Comparison of ENCODE assay signal across 14 cellular contexts in the genomic region with DNA sequence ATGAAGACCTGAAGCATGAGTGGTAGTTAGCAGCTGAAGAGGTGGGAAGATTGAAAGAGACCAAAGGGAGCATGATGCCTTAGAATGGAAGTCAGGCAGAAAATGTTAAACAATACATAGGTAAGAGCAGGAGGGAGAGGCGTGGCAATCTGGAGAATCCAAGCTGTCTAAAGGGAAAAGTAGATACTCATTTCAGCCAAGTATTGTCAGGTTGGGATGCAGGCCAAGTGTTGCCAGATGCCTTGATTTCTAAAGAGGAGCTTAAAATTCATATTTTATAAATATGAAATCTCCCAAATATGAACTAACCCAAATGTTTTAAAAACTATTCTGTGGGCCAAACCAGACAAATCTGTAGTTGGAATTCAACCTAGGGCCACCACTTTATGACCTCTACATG. TPM values are rescaled to one million over a fixed set of nuclear protein-coding genes. Genes with fewer than 3 reads are reported as not detected.
DNase-seq lines count a peak whose midpoint lies in the region; ATAC-seq and TF ChIP-seq lines count a peak whose summit lies in the region.
"Had no signal": no experiment of that assay in that cellular context is flagged by ENCODE, and none has a peak within 500 bp of the region (broad histone marks: within the 10 kb centered on the region; RNA-seq: fewer than 3 reads in every experiment).

No MANE protein-coding gene starts in this region.

- H3K4me3 Mint-ChIP-seq in MCF 10A (ENCODE audit: unreplicated experiment): no peak overlapping the region
- H3K4me3 Mint-ChIP-seq in activated naive CD8-positive, alpha-beta T cell treated with anti-CD3 and anti-CD28 coated beads for 36 hours: no peak overlapping the region
- H3K4me3 Mint-ChIP-seq: nephron progenitor cell had no signal

- no peaks in the 10 kb centered on the region for H3K9me3 Mint-ChIP-seq in MCF 10A (ENCODE audit: unreplicated experiment)
- no peaks in the 10 kb centered on the region for H3K9me3 Mint-ChIP-seq in activated naive CD8-positive, alpha-beta T cell treated with anti-CD3 and anti-CD28 coated beads for 36 hours
- H3K9me3 Mint-ChIP-seq: nephron progenitor cell had no signal

- H3K4me1 ChIP-seq in breast epithelium: peaks cover 0 to 13% of the 10 kb centered on the region in 2 donors
- H3K4me1 ChIP-seq in skeletal muscle tissue (ENCODE audit: control insufficient read depth in 3 of 3, insufficient read depth in 3 of 3, low read length in 3 of 3): peaks cover 41 to 54% (median 51%) of the 10 kb centered on the region in 3 donors

- no peak overlapping the region for H3K27ac Mint-ChIP-seq in MCF 10A (ENCODE audit: low read depth, unreplicated experiment)
- peak overlapping the region; percentile 34 for H3K27ac Mint-ChIP-seq in activated naive CD8-positive, alpha-beta T cell treated with anti-CD3 and anti-CD28 coated beads for 36 hours
- H3K27ac Mint-ChIP-seq: nephron progenitor cell had no signal

- ATAC-seq in HG02970 (IDR thresholded peaks at IDR 0.05; ENCODE audit: low FRiP score, unreplicated experiment): no peak
- ATAC-seq: gastroesophageal sphincter had no signal

- H3K36me3 ChIP-seq in breast epithelium (no peaks in the 10 kb centered on the region), skeletal muscle tissue (ENCODE audit: control insufficient read depth in 3 of 3, insufficient read depth in 3 of 3, low read length in 3 of 3) (no peaks in the 10 kb centered on the region)
- H3K36me3 ChIP-seq: adrenal gland, gastroesophageal sphincter had no signal

- peak; percentile 38 for DNase-seq in MCF 10A (ENCODE audit: unreplicated experiment)
- DNase-seq in breast epithelium (ENCODE audit: low spot score in 2 of 2): no peak
- DNase-seq in NCI-H187 treated with DMSO at 0.1 percent for 48 hours (lab: John Stamatoyannopoulos, UW): peak; percentile 93
- DNase-seq in activated naive CD8-positive, alpha-beta T cell treated with anti-CD3 and anti-CD28 coated beads for 36 hours: no peak
- DNase-seq in GM20000 (ENCODE audit: low spot score): no peak
- DNase-seq in globus pallidus (ENCODE audit: low spot score): no peak
- DNase-seq: DND-41, KG1, NCI-H1105 treated with DMSO at 0.1 percent for 48 hours, nephron progenitor cell had no signal

- H3K9me3 ChIP-seq in breast epithelium (no peaks in the 10 kb centered on the region), skeletal muscle tissue (ENCODE audit: control insufficient read depth in 3 of 3, low read length in 3 of 3) (no peaks in the 10 kb centered on the region)
- H3K9me3 ChIP-seq: adrenal gland, gastroesophageal sphincter had no signal

- H3K4me3 ChIP-seq in breast epithelium (no peak overlapping the region), skeletal muscle tissue (ENCODE audit: low read length in 3 of 3) (no peak overlapping the region)
- H3K4me3 ChIP-seq: adrenal gland, gastroesophageal sphincter had no signal

- H3K4me1 Mint-ChIP-seq in MCF 10A (ENCODE audit: insufficient read depth, unreplicated experiment): peaks cover 51% of the 10 kb centered on the region
- peaks cover 62% of the 10 kb centered on the region for H3K4me1 Mint-ChIP-seq in activated naive CD8-positive, alpha-beta T cell treated with anti-CD3 and anti-CD28 coated beads for 36 hours

- CTCF ChIA-PET in MCF 10A (lab: Yijun Ruan, JAX): interaction anchor here (0.5 to 5.2 kb wide), 5 partner anchors 22 to 869 kb away, joined by 3 to 24 read pairs (median 4); no protein-coding TSS in a partner anchor

- no peak for TF ChIP-seq POLR2A in breast epithelium (IDR thresholded peaks at IDR 0.05)

- POLR2A ChIA-PET in MCF 10A (lab: Yijun Ruan, JAX): interaction anchor here (0.6 to 5.3 kb wide), 6 partner anchors 12 to 368 kb away, joined by 3 to 43 read pairs (median 5); a partner anchor contains a TSS

- H3K36me3 Mint-ChIP-seq in MCF 10A (ENCODE audit: insufficient read depth, unreplicated experiment): no peaks in the 10 kb centered on the region
- peaks cover 22% of the 10 kb centered on the region for H3K36me3 Mint-ChIP-seq in activated naive CD8-positive, alpha-beta T cell treated with anti-CD3 and anti-CD28 coated beads for 36 hours

- no peaks in the 10 kb centered on the region for H3K27me3 Mint-ChIP-seq in MCF 10A (ENCODE audit: insufficient read depth, unreplicated experiment)
- peaks cover under 1% of the 10 kb centered on the region for H3K27me3 Mint-ChIP-seq in activated naive CD8-positive, alpha-beta T cell treated with anti-CD3 and anti-CD28 coated beads for 36 hours

- H3K27ac ChIP-seq in breast epithelium (no peak overlapping the region), skeletal muscle tissue (ENCODE audit: low read depth, low read length) (peak overlapping the region; percentile 84)
- H3K27ac ChIP-seq: gastroesophageal sphincter had no signal

- no peak overlapping the region for H3K9ac ChIP-seq in skeletal muscle tissue (ENCODE audit: low read depth in 1 of 3, low read length in 3 of 3)

- H3K27me3 ChIP-seq in breast epithelium: no peaks in the 10 kb centered on the region
- no peaks in the 10 kb centered on the region for H3K27me3 ChIP-seq in skeletal muscle tissue (ENCODE audit: control insufficient read depth in 3 of 3, insufficient read depth in 3 of 3, low read length in 3 of 3)
- H3K27me3 ChIP-seq: adrenal gland, gastroesophageal sphincter had no signal

- intact Hi-C loops in MCF 10A (cut with micrococcal nuclease) (no loop called here), breast epithelium (cut with DNase I; ENCODE audit: low total_unique reads) (no loop called here)

- BruUV-seq in MCF 10A (replicated peaks; lab: Mats Ljungman, UMichigan): no TSS peak

- TF ChIP-seq CTCF in MCF 10A (IDR thresholded peaks at IDR 0.05; ENCODE audit: unreplicated experiment) (no peak), breast epithelium (IDR thresholded peaks at IDR 0.05) (no peak), GM20000 (IDR thresholded peaks at IDR 0.05; ENCODE audit: extremely low read depth, missing control alignments) (no peak)

RNA-seq across cellular contexts. Expression of a gene that starts 4.2 kb away (rescaled TPM):
- 60.3 and 64.3 TPM in 2 replicates for total RNA-seq in MCF 10A (2022)
- total RNA-seq in breast epithelium: 100 to 1,000 TPM; 159 to 227 (median 193) TPM
- 10 to 100 TPM; 42.0 to 54.0 TPM for total RNA-seq in activated naive CD8-positive, alpha-beta T cell treated with anti-CD3 and anti-CD28 coated beads for 36 hours
- 95.5 TPM for total RNA-seq in skeletal muscle tissue

Comparison
In these comparisons a context has a peak if more than half of its experiments do, and no peak if none do; other contexts are left out.
1. DNase-seq: peak in MCF 10A (single experiment) and NCI-H187 treated with DMSO at 0.1 percent for 48 hours (single experiment); none in breast epithelium (0 of 2), activated naive CD8-positive, alpha-beta T cell treated with anti-CD3 and anti-CD28 coated beads for 36 hours (single experiment), GM20000 (single experiment) and globus pallidus (single experiment).